In the genomic region with DNA sequence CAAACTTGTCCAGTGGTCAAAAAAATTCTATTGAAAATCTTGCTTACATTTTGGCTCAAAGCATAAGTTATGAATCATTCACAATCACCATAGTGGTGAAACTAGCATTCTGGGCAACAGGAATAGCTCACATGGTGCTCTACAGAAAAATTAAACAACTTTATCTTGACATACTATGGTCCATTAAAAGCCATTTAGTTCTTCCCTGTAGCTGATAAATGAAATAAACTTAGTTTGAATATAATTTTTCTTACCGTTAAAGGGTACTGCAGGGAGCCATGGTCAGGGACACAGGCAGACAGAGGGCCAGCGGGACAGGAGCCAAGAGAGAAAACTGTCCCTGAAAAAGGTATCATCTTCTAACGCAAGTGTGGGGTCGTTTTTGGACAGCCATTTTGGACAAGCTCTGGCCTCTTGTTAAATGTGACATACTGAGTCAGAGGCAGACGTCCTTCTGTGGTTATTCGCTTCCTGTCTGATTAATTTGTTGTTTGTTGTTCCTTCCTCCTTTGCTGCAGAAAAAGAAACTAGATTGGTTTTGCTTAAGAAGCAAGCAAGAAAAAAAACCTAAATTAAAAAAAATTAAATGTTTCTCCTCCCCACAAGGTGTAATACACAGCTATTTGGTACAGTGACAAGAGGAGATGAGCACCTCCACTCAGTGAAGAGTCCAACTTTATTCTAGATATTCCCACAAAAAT, we compare ENCODE assay signal across 8 cellular contexts. TPM values are rescaled to one million over a fixed set of nuclear protein-coding genes. Genes with fewer than 3 reads are reported as not detected.
DNase-seq lines count a peak whose midpoint lies in the region; ATAC-seq and TF ChIP-seq lines count a peak whose summit lies in the region.

A gene with protein sequence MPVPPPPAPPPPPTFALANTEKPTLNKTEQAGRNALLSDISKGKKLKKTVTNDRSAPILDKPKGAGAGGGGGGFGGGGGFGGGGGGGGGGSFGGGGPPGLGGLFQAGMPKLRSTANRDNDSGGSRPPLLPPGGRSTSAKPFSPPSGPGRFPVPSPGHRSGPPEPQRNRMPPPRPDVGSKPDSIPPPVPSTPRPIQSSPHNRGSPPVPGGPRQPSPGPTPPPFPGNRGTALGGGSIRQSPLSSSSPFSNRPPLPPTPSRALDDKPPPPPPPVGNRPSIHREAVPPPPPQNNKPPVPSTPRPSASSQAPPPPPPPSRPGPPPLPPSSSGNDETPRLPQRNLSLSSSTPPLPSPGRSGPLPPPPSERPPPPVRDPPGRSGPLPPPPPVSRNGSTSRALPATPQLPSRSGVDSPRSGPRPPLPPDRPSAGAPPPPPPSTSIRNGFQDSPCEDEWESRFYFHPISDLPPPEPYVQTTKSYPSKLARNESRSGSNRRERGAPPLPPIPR (minus strand): TSS at position 458 of the 701 bp plus-strand sequence. CDS start 12,231 bp downstream, outside the sequence.

- H3K4me1 ChIP-seq in KMS-11 (ENCODE audit: low read depth, poor library complexity, severe bottlenecking) (peaks cover 64% of the 10 kb centered on the region), skeletal muscle satellite cell (ENCODE audit: control insufficient read depth, insufficient read depth, low read length) (peaks cover 41% of the 10 kb centered on the region)

- no peaks in the 10 kb centered on the region for H3K36me3 ChIP-seq in KMS-11 (ENCODE audit: insufficient read depth)
- no peaks in the 10 kb centered on the region for H3K36me3 ChIP-seq in skeletal muscle satellite cell (ENCODE audit: insufficient read depth, low read length)
- H3K36me3 ChIP-seq in WERI-Rb-1: no peaks in the 10 kb centered on the region

- DNase-seq in GM03348 (ENCODE audit: low spot score) (peak; percentile 48), fibroblast of the aortic adventitia (ENCODE audit: low read depth) (peak; percentile 86), WERI-Rb-1 (no peak)
- peak; percentile 35 for DNase-seq in activated CD8-positive, alpha-beta memory T cell treated with anti-CD3 and anti-CD28 coated beads, Interleukin-2, amount 50 U/mL, for 1 hour (ENCODE audit: extremely low read depth)
- DNase-seq in stimulated activated CD4-positive, alpha-beta T cell treated with anti-CD3 and anti-CD28 coated beads, Interleukin-2, amount 100 ng/mL, for 48 hours: no peak

- H3K27me3 ChIP-seq in KMS-11 (ENCODE audit: insufficient read depth, low read depth) (no peaks in the 10 kb centered on the region), skeletal muscle satellite cell (ENCODE audit: control insufficient read depth, insufficient read depth, low read length) (no peaks in the 10 kb centered on the region), WERI-Rb-1 (ENCODE audit: insufficient read depth, low read depth, severe bottlenecking) (no peaks in the 10 kb centered on the region)

- peak; percentile 44 for ATAC-seq in GM21526 (IDR thresholded peaks at IDR 0.05; ENCODE audit: low FRiP score, unreplicated experiment)

- H4K20me1 ChIP-seq in KMS-11 (ENCODE audit: insufficient read depth): no peaks in the 10 kb centered on the region

- H3K27ac ChIP-seq in KMS-11: peak within 1 kb of the TSS; percentile 95
- no peak within 1 kb of the TSS for H3K27ac ChIP-seq in WERI-Rb-1

- H3K4me2 ChIP-seq in KMS-11 (peak within 1 kb of the TSS; percentile 92), skeletal muscle satellite cell (ENCODE audit: low read length) (peak within 1 kb of the TSS; percentile 38)

- TF ChIP-seq CTCF in KMS-11 (conservative IDR thresholded peaks at IDR 0.05; ENCODE audit: low read depth, low read length) (no peak), fibroblast of the aortic adventitia (IDR thresholded peaks at IDR 0.05; ENCODE audit: insufficient read depth, low read length) (no peak), WERI-Rb-1 (IDR thresholded peaks at IDR 0.05; ENCODE audit: low read depth, low read length) (no peak)

- H3K4me3 ChIP-seq in KMS-11 (IDR thresholded peaks at IDR 0.05; ENCODE audit: insufficient read depth, low read depth, low read length): peak within 1 kb of the TSS; percentile 82
- peak within 1 kb of the TSS; percentile 32 for H3K4me3 ChIP-seq in fibroblast of the aortic adventitia (ENCODE audit: low read depth, low read length)
- peak within 1 kb of the TSS; percentile 11 for H3K4me3 ChIP-seq in skeletal muscle satellite cell (ENCODE audit: low read length)
- no peak within 1 kb of the TSS for H3K4me3 ChIP-seq in WERI-Rb-1 (ENCODE audit: low read depth, low read length)

- H3K9ac ChIP-seq in KMS-11: peak within 1 kb of the TSS; percentile 84
- H3K9ac ChIP-seq in skeletal muscle satellite cell (ENCODE audit: low read depth, low read length): peak within 1 kb of the TSS; percentile 24

- H3K9me3 ChIP-seq in skeletal muscle satellite cell (replicated peaks; ENCODE audit: low read length): no peaks in the 10 kb centered on the region
- H3K9me3 ChIP-seq in WERI-Rb-1 (ENCODE audit: severe bottlenecking): no peaks in the 10 kb centered on the region

- peaks cover 50% of the 10 kb centered on the region for H3K79me2 ChIP-seq in KMS-11 (ENCODE audit: insufficient read depth, low read depth)

- peak within 1 kb of the TSS; percentile 35; the same call in 1 of the 2 replicates for H2AFZ ChIP-seq in KMS-11 (ENCODE audit: low read depth)

RNA-seq across cellular contexts. Expression of the gene that starts here (rescaled TPM):
- total RNA-seq in fibroblast of the aortic adventitia (ENCODE audit: low replicate concordance): 20.5 and 24.6 TPM in 2 replicates
- 15.7 and 19.0 TPM in 2 replicates for total RNA-seq in skeletal muscle satellite cell (2012; rRNA removed)

Comparison
In these comparisons a context has a peak if more than half of its experiments do, and no peak if none do; other contexts are left out.
1. DNase-seq: peak in GM03348 (single experiment), activated CD8-positive, alpha-beta memory T cell treated with anti-CD3 and anti-CD28 coated beads, Interleukin-2, amount 50 U/mL, for 1 hour (single experiment) and fibroblast of the aortic adventitia (single experiment); none in WERI-Rb-1 (single experiment) and stimulated activated CD4-positive, alpha-beta T cell treated with anti-CD3 and anti-CD28 coated beads, Interleukin-2, amount 100 ng/mL, for 48 hours (0 of 2).